Comparison of ENCODE assay signal across 16 cellular contexts in the genomic region with DNA sequence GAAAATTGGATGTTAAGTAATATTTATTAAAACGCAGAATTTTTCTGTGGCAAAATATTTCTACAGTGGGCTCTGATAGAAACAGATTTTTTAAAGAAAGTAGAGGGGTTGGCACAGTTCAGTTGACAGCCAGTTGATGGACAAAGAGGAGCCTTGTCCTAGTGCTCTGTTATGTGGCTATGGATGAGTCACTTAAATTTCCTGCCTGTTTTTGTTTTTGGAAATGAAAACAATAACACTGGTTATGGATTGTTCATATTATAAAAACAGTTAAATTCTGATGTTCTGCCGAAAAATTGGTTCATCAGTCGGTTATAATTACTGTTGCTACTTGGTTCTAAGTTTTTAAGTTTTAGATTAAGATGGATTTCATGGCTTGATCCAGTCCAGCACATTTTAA. TPM values are rescaled to one million over a fixed set of nuclear protein-coding genes. Genes with fewer than 3 reads are reported as not detected.
DNase-seq lines count a peak whose midpoint lies in the region; ATAC-seq and TF ChIP-seq lines count a peak whose summit lies in the region.
"Had no signal": no experiment of that assay in that cellular context is flagged by ENCODE, and none has a peak within 500 bp of the region (broad histone marks: within the 10 kb centered on the region; RNA-seq: fewer than 3 reads in every experiment).

No MANE protein-coding gene starts in this region.

- no peaks in the 10 kb centered on the region for H3K9me3 ChIP-seq in mammary epithelial cell (replicated peaks; ENCODE audit: insufficient read depth, low read length)
- H3K9me3 ChIP-seq in naive thymus-derived CD4-positive, alpha-beta T cell (ENCODE audit: control insufficient read depth in 2 of 3, low read length in 3 of 3) = no peaks in the 10 kb centered on the region

- POLR2A ChIA-PET in naive thymus-derived CD4-positive, alpha-beta T cell (lab: Charles Lee) = no interaction called here

- H3K4me2 ChIP-seq in mammary epithelial cell (ENCODE audit: insufficient read depth, low read depth, low read length) = peak overlapping the region; percentile 42

- H3K4me1 Mint-ChIP-seq in naive thymus-derived CD4-positive, alpha-beta T cell = no peaks in the 10 kb centered on the region
- H3K4me1 Mint-ChIP-seq: CD4-positive, CD25-positive, alpha-beta regulatory T cell had no signal

- intact Hi-C loops in mammary epithelial cell (cut with micrococcal nuclease) = loop anchor here (5.0 kb wide), 1 partner anchor 40 kb away; no protein-coding TSS in a partner anchor
- intact Hi-C loops in naive thymus-derived CD4-positive, alpha-beta T cell (cut with micrococcal nuclease) = no loop called here

- no peak overlapping the region for H3K4me3 Mint-ChIP-seq in naive thymus-derived CD4-positive, alpha-beta T cell
- H3K4me3 Mint-ChIP-seq: activated T-cell treated with anti-CD3 and anti-CD28 coated beads, Interleukin-2, amount 50 U/mL, for 4 hours; CD4-positive, CD25-positive, alpha-beta regulatory T cell had no signal

- no peak overlapping the region for H2AFZ ChIP-seq in mammary epithelial cell (ENCODE audit: low read depth, low read length)
- H2AFZ ChIP-seq: parathyroid adenoma had no signal

- dilution Hi-C loops in mammary epithelial cell (cut with HindIII; ENCODE audit: low sequenced_read_pairs) = no loop called here

- CTCF ChIA-PET in mammary epithelial cell (lab: Charles Lee; ENCODE audit: low non-redundant PET) = interaction anchor here (0.6 kb wide), 1 partner anchor 62 kb away, joined by 3 read pairs; no protein-coding TSS in a partner anchor
- CTCF ChIA-PET in naive thymus-derived CD4-positive, alpha-beta T cell (lab: Charles Lee) = no interaction called here

- H3K27ac ChIP-seq in mammary epithelial cell (ENCODE audit: insufficient read depth, low read depth, low read length) (no peak overlapping the region), temporal lobe (ENCODE audit: low read depth, low read length) (peak overlapping the region; percentile 70)
- no peak overlapping the region for H3K27ac ChIP-seq in naive thymus-derived CD4-positive, alpha-beta T cell (ENCODE audit: low read depth, low read length)
- H3K27ac ChIP-seq: coronary artery, parathyroid adenoma had no signal

- in situ Hi-C loops in mammary epithelial cell (cut with MboI; ENCODE audit: low sequenced_read_pairs in 2 of 2) = no loop called here

- no peaks in the 10 kb centered on the region for H3K27me3 ChIP-seq in mammary epithelial cell (ENCODE audit: insufficient read depth, low read length)
- H3K27me3 ChIP-seq in naive thymus-derived CD4-positive, alpha-beta T cell (ENCODE audit: control insufficient read depth in 2 of 2, insufficient read depth in 2 of 2, low read length in 2 of 2) = no peaks in the 10 kb centered on the region

- no peak overlapping the region for H3K4me3 ChIP-seq in mammary epithelial cell (replicated peaks in 1 of 3; ENCODE audit: insufficient read depth in 1 of 3, low read depth in 2 of 3, low read length in 3 of 3)
- H3K4me3 ChIP-seq in naive thymus-derived CD4-positive, alpha-beta T cell (ENCODE audit: low read length) = no peak overlapping the region
- H3K4me3 ChIP-seq: coronary artery had no signal

- TF ChIP-seq CTCF in mammary epithelial cell (conservative IDR thresholded peaks at IDR 0.05 in 1 of 2, IDR thresholded peaks at IDR 0.05 in 1 of 2; ENCODE audit: extremely low read depth in 1 of 2, insufficient read depth in 1 of 2, low read depth in 1 of 2, low read length in 2 of 2) = no peak

- H3K36me3 Mint-ChIP-seq in naive thymus-derived CD4-positive, alpha-beta T cell = no peaks in the 10 kb centered on the region
- H3K36me3 Mint-ChIP-seq: CD4-positive, CD25-positive, alpha-beta regulatory T cell had no signal

- H3K27me3 Mint-ChIP-seq in naive thymus-derived CD4-positive, alpha-beta T cell = peaks cover 2 to 35% (median 14%) of the 10 kb centered on the region in 5 donors

- WGBS in mammary epithelial cell (ENCODE audit: low coverage, missing lambda C conversion rate) = 54% methylated on average over 3 of the region's 3 CpGs

- DNase-seq in HCEC 1CT (peak; percentile 15), mammary epithelial cell (peak; percentile 40), hepatic stellate cell (ENCODE audit: low spot score) (peak; percentile 8)
- no peak for DNase-seq in activated CD4-positive, CD25-positive, alpha-beta regulatory T cell (lab: John Stamatoyannopoulos, UW)
- DNase-seq in naive thymus-derived CD4-positive, alpha-beta T cell = no peak
- DNase-seq: activated CD4-positive, alpha-beta T cell treated with anti-CD3 and anti-CD28 coated beads, Interleukin-2, amount 50 U/mL, for 48 hours; activated T-cell treated with anti-CD3 and anti-CD28 coated beads, Interleukin-2, amount 50 U/mL, for 4 hours; CD4-positive, CD25-positive, alpha-beta regulatory T cell; DMS79; NCI-H2029; NCI-H526 treated with DMSO at 0.1 percent for 48 hours had no signal

- peaks cover 0 to 3% (median 0%) of the 10 kb centered on the region in 11 donors for H3K9me3 Mint-ChIP-seq in naive thymus-derived CD4-positive, alpha-beta T cell
- H3K9me3 Mint-ChIP-seq: activated T-cell treated with anti-CD3 and anti-CD28 coated beads, Interleukin-2, amount 50 U/mL, for 4 hours; CD4-positive, CD25-positive, alpha-beta regulatory T cell had no signal

- no peak for ATAC-seq in naive thymus-derived CD4-positive, alpha-beta T cell
- no peak for ATAC-seq in GM21447 (IDR thresholded peaks at IDR 0.05; ENCODE audit: unreplicated experiment)
- ATAC-seq: activated T-cell treated with anti-CD3 and anti-CD28 coated beads, Interleukin-2, amount 50 U/mL, for 4 hours; esophagus mucosa had no signal

- no peak overlapping the region for H3K9ac ChIP-seq in mammary epithelial cell (ENCODE audit: insufficient read depth, low read length)
- H3K9ac ChIP-seq: parathyroid adenoma had no signal

- H3K79me2 ChIP-seq in mammary epithelial cell (ENCODE audit: insufficient read depth, low read length) = peaks cover 71% of the 10 kb centered on the region

- H4K20me1 ChIP-seq in mammary epithelial cell (ENCODE audit: insufficient read depth, low read length) = no peaks in the 10 kb centered on the region

- H3K27ac Mint-ChIP-seq in naive thymus-derived CD4-positive, alpha-beta T cell = no peak overlapping the region
- H3K27ac Mint-ChIP-seq: CD4-positive, CD25-positive, alpha-beta regulatory T cell had no signal

- no TSS peak for BruUV-seq in mammary epithelial cell (replicated peaks; lab: Mats Ljungman, UMichigan)

- H3K4me1 ChIP-seq in mammary epithelial cell (ENCODE audit: insufficient read depth, low read length) = peaks cover 9% of the 10 kb centered on the region
- H3K4me1 ChIP-seq in naive thymus-derived CD4-positive, alpha-beta T cell (ENCODE audit: control insufficient read depth in 2 of 2, insufficient read depth in 2 of 2, low read length in 2 of 2) = no peaks in the 10 kb centered on the region

- no peaks in the 10 kb centered on the region for H3K36me3 ChIP-seq in mammary epithelial cell (ENCODE audit: insufficient read depth, low read length)
- H3K36me3 ChIP-seq in naive thymus-derived CD4-positive, alpha-beta T cell (ENCODE audit: control insufficient read depth in 2 of 3, insufficient read depth in 3 of 3, low read length in 3 of 3) = no peaks in the 10 kb centered on the region

RNA-seq across cellular contexts. Expression of gene MYO6, which starts 42.8 kb away (rescaled TPM):
- total RNA-seq in mammary epithelial cell (10 to 100 TPM; 29.5 to 49.8 TPM), temporal lobe (20.9 TPM)
- 12.9 TPM for polyA plus RNA-seq in mammary epithelial cell
- polyA minus RNA-seq in mammary epithelial cell = 28.0 TPM
- 1 to 10 TPM in 2 of 5 experiments, under 1 TPM in 3; 0.34 to 3.1 (median 0.94) TPM for total RNA-seq in naive thymus-derived CD4-positive, alpha-beta T cell
- polyA plus RNA-seq in naive thymus-derived CD4-positive, alpha-beta T cell = under 1 TPM; 0.27 to 0.99 TPM

Comparison
In these comparisons a context has a peak if more than half of its experiments do, and no peak if none do; other contexts are left out.
1. DNase-seq: peak in HCEC 1CT (single experiment), mammary epithelial cell (single experiment) and hepatic stellate cell (single experiment); none in activated CD4-positive, CD25-positive, alpha-beta regulatory T cell (0 of 4) and naive thymus-derived CD4-positive, alpha-beta T cell (0 of 9).